22 cellular contexts compared by ENCODE assay signal in genomic region chr2:239469101-239469960, GRCh38.
DNase-seq lines count a peak whose midpoint lies in the region; ATAC-seq and TF ChIP-seq lines count a peak whose summit lies in the region.
"Had no signal": no experiment of that assay in that cellular context is flagged by ENCODE, and none has a peak within 500 bp of the region (broad histone marks: within the 10 kb centered on the region; RNA-seq: fewer than 3 reads in every experiment).

No MANE protein-coding gene starts in this region.

- no peaks in the 10 kb centered on the region for H3K9me3 Mint-ChIP-seq in activated T-cell treated with anti-CD3 and anti-CD28 coated beads, Interleukin-2, amount 50 U/mL, for 24 hours

- ATAC-seq in HG02763 (IDR thresholded peaks at IDR 0.05; ENCODE audit: unreplicated experiment) = no peak
- no peak for ATAC-seq in HG03135 (IDR thresholded peaks at IDR 0.05; ENCODE audit: unreplicated experiment)
- ATAC-seq: PC-3 had no signal

- TF ChIP-seq EP300 in suprapubic skin (IDR thresholded peaks at IDR 0.05) = no peak

- DNase-seq in activated T-cell treated with anti-CD3 and anti-CD28 coated beads, Interleukin-2, amount 50 U/mL, for 24 hours = peak; percentile 13
- no peak for DNase-seq in activated T-cell treated with anti-CD3 and anti-CD28 coated beads, Interleukin-2, amount 50 U/mL, for 48 hours
- peak in 4 of 7 donors; percentile 3 to 34 (median 7) for DNase-seq in adrenal gland
- DNase-seq in mesenteric fat pad (ENCODE audit: low spot score) = peak; percentile 64
- DNase-seq in suprapubic skin (ENCODE audit: low spot score in 2 of 2) = peak; percentile 38 to 61
- no peak for DNase-seq in NCI-H187 (lab: John Stamatoyannopoulos, UW)
- DNase-seq: CD4-positive, CD25-positive, alpha-beta regulatory T cell; GM23248; H7; IMR-90; KG1; MG63; NCI-H1105 treated with DMSO at 0.1 percent for 48 hours; NCI-H146; NCI-H2029; NCI-H446 treated with DMSO at 0.1 percent for 48 hours; NCI-H526; NK-92 treated with Interleukin-12 subunit alpha and Interleukin-12 subunit beta, amount 100 ng/mL, for 24 hours; PC-3; SJCRH30 had no signal

- no peak overlapping the region for H3K4me3 ChIP-seq in adrenal gland
- no peak overlapping the region for H3K4me3 ChIP-seq in suprapubic skin
- H3K4me3 ChIP-seq: GM23248, MG63, SJCRH30 had no signal

- H3K36me3 ChIP-seq in adrenal gland (replicated peaks in 1 of 2) = no peaks in the 10 kb centered on the region
- H3K36me3 ChIP-seq in suprapubic skin = no peaks in the 10 kb centered on the region
- H3K36me3 ChIP-seq: MG63, SJCRH30 had no signal

- TF ChIP-seq CTCF in adrenal gland (IDR thresholded peaks at IDR 0.05) (no peak), suprapubic skin (IDR thresholded peaks at IDR 0.05) (no peak)

- no peaks in the 10 kb centered on the region for H3K4me1 ChIP-seq in adrenal gland (replicated peaks in 1 of 2)
- H3K4me1 ChIP-seq in suprapubic skin = peaks cover 25% of the 10 kb centered on the region
- H3K4me1 ChIP-seq: SJCRH30 had no signal

- WGBS in adrenal gland, 4 donors = 85 to 94% (median 90%) methylated on average over 12 to 16 of the region's 16 CpGs
- 93% methylated on average over 10 of the region's 16 CpGs for WGBS in suprapubic skin

- H3K4me3 Mint-ChIP-seq in activated T-cell treated with anti-CD3 and anti-CD28 coated beads, Interleukin-2, amount 50 U/mL, for 24 hours = no peak overlapping the region
- H3K4me3 Mint-ChIP-seq: CD4-positive, CD25-positive, alpha-beta regulatory T cell had no signal

- no peaks in the 10 kb centered on the region for H3K4me1 Mint-ChIP-seq in activated T-cell treated with anti-CD3 and anti-CD28 coated beads, Interleukin-2, amount 50 U/mL, for 24 hours (ENCODE audit: low read depth)
- H3K4me1 Mint-ChIP-seq: CD4-positive, CD25-positive, alpha-beta regulatory T cell had no signal

- no peaks in the 10 kb centered on the region for H3K27me3 ChIP-seq in adrenal gland
- no peaks in the 10 kb centered on the region for H3K27me3 ChIP-seq in suprapubic skin
- H3K27me3 ChIP-seq: MG63, SJCRH30 had no signal

- H3K27ac Mint-ChIP-seq in activated T-cell treated with anti-CD3 and anti-CD28 coated beads, Interleukin-2, amount 50 U/mL, for 24 hours = no peak overlapping the region

- no peaks in the 10 kb centered on the region for H3K27me3 Mint-ChIP-seq in activated T-cell treated with anti-CD3 and anti-CD28 coated beads, Interleukin-2, amount 50 U/mL, for 24 hours
- H3K27me3 Mint-ChIP-seq: CD4-positive, CD25-positive, alpha-beta regulatory T cell had no signal

- intact Hi-C loops in adrenal gland (cut with DNase I) = no loop called here

- H3K36me3 Mint-ChIP-seq in activated T-cell treated with anti-CD3 and anti-CD28 coated beads, Interleukin-2, amount 50 U/mL, for 24 hours (ENCODE audit: low read depth) = no peaks in the 10 kb centered on the region
- H3K36me3 Mint-ChIP-seq: CD4-positive, CD25-positive, alpha-beta regulatory T cell had no signal

- TF ChIP-seq POLR2A in adrenal gland (IDR thresholded peaks at IDR 0.05) (no peak), suprapubic skin (IDR thresholded peaks at IDR 0.05) (no peak)

- H3K9me3 ChIP-seq in adrenal gland (replicated peaks in 1 of 3) = no peaks in the 10 kb centered on the region
- no peaks in the 10 kb centered on the region for H3K9me3 ChIP-seq in suprapubic skin
- H3K9me3 ChIP-seq: MG63, SJCRH30 had no signal

- H3K27ac ChIP-seq in adrenal gland (no peak overlapping the region), suprapubic skin (no peak overlapping the region)
- H3K27ac ChIP-seq: GM23248, SJCRH30 had no signal

Comparison
In these comparisons a context has a peak if more than half of its experiments do, and no peak if none do; other contexts are left out.
1. DNase-seq: peak in activated T-cell treated with anti-CD3 and anti-CD28 coated beads, Interleukin-2, amount 50 U/mL, for 24 hours (single experiment), adrenal gland (4 of 7), mesenteric fat pad (single experiment) and suprapubic skin (2 of 2); none in activated T-cell treated with anti-CD3 and anti-CD28 coated beads, Interleukin-2, amount 50 U/mL, for 48 hours (0 of 2) and NCI-H187 (0 of 2).